8 cellular contexts compared by ENCODE assay signal in the genomic region with DNA sequence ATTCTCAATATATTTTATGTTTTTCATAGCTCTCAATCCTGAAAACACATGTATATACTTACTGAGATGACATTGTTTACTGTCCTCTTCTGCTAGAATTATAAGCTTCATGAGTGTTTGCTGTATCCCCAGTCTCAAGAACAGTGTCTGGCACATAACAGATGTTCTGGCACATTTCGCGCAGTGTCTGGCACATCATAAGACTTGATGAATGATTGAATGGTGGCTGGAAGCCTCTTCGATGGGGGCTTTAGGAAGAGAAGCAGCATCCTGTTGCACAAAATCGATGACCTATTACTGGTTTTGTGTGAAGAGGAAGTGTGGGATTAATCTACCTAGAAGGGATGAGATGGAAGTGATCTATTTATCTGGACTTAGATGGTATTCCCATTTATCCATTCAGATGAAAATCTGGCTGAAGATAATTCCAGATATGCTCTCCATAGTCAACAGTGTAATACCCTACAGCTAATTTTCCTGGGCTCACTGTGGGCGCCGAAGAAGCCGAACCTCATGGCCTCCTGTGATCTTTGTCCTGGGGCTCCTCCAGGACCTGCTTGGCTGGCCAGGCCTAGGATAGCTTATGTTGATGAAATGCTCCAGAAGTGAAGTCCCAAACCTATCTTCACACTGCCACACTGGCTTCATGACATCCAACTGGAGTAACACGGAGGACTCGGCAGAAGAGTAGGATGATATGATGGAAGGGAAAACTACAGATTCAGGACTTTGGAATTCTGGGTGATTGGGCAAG. TPM values are rescaled to one million over a fixed set of nuclear protein-coding genes. Genes with fewer than 3 reads are reported as not detected.
A peak's percentile ranks its signal among the peaks of the same experiment; 100 is the strongest.
DNase-seq lines count a peak whose midpoint lies in the region; ATAC-seq and TF ChIP-seq lines count a peak whose summit lies in the region.

No MANE protein-coding gene starts in this region.

- no peaks in the 10 kb centered on the region for H3K36me3 Mint-ChIP-seq in CD4-positive, CD25-positive, alpha-beta regulatory T cell
- H3K36me3 Mint-ChIP-seq in HFFc6 (ENCODE audit: low read depth) (no peaks in the 10 kb centered on the region), naive B cell (no peaks in the 10 kb centered on the region)
- peaks cover 2% of the 10 kb centered on the region for H3K36me3 Mint-ChIP-seq in activated naive CD8-positive, alpha-beta T cell treated with anti-CD3 and anti-CD28 coated beads for 36 hours

- peaks cover 17 to 42% (median 23%) of the 10 kb centered on the region in 4 donors for H3K4me1 Mint-ChIP-seq in CD4-positive, CD25-positive, alpha-beta regulatory T cell
- H3K4me1 Mint-ChIP-seq in HFFc6 (ENCODE audit: low read depth) (peaks cover 36% of the 10 kb centered on the region), naive B cell (peaks cover 29 to 43% (median 32%) of the 10 kb centered on the region in 3 donors)
- peaks cover 28% of the 10 kb centered on the region for H3K4me1 Mint-ChIP-seq in activated naive CD8-positive, alpha-beta T cell treated with anti-CD3 and anti-CD28 coated beads for 36 hours

- no peaks in the 10 kb centered on the region for H3K27me3 ChIP-seq in CD4-positive, CD25-positive, alpha-beta regulatory T cell (ENCODE audit: control insufficient read depth, insufficient read depth, low read length)
- no peaks in the 10 kb centered on the region for H3K27me3 ChIP-seq in foreskin keratinocyte

- peak overlapping the region; percentile 92 for H3K4me3 ChIP-seq in CD4-positive, CD25-positive, alpha-beta regulatory T cell (ENCODE audit: low read depth, low read length)

- H3K9me3 Mint-ChIP-seq in CD4-positive, CD25-positive, alpha-beta regulatory T cell = no peaks in the 10 kb centered on the region
- no peaks in the 10 kb centered on the region for H3K9me3 Mint-ChIP-seq in HFFc6
- H3K9me3 Mint-ChIP-seq in activated naive CD8-positive, alpha-beta T cell treated with anti-CD3 and anti-CD28 coated beads for 36 hours = no peaks in the 10 kb centered on the region
- no peaks in the 10 kb centered on the region for H3K9me3 Mint-ChIP-seq in naive B cell

- H3K9me3 ChIP-seq in CD4-positive, CD25-positive, alpha-beta regulatory T cell (ENCODE audit: control insufficient read depth in 2 of 2, low read length in 2 of 2) = no peaks in the 10 kb centered on the region

- H3K4me3 Mint-ChIP-seq in CD4-positive, CD25-positive, alpha-beta regulatory T cell = peak overlapping the region; percentile 53 to 88 (median 84)
- no peak overlapping the region for H3K4me3 Mint-ChIP-seq in HFFc6
- no peak overlapping the region for H3K4me3 Mint-ChIP-seq in activated naive CD8-positive, alpha-beta T cell treated with anti-CD3 and anti-CD28 coated beads for 36 hours
- peak overlapping the region in 5 of 8 donors; percentile 21 to 94 (median 81) for H3K4me3 Mint-ChIP-seq in naive B cell

- H3K27ac Mint-ChIP-seq in CD4-positive, CD25-positive, alpha-beta regulatory T cell = peak overlapping the region; percentile 94 to 99 (median 97)
- H3K27ac Mint-ChIP-seq in HFFc6 = peak overlapping the region; percentile 54
- peak overlapping the region; percentile 95 for H3K27ac Mint-ChIP-seq in activated naive CD8-positive, alpha-beta T cell treated with anti-CD3 and anti-CD28 coated beads for 36 hours
- peak overlapping the region in 1 of 6 donors; percentile 80 for H3K27ac Mint-ChIP-seq in naive B cell

- H3K27ac ChIP-seq in CD4-positive, CD25-positive, alpha-beta regulatory T cell (ENCODE audit: insufficient read depth, low read length, poor library complexity, severe bottlenecking) = peak overlapping the region; percentile 85
- no peak overlapping the region for H3K27ac ChIP-seq in foreskin keratinocyte

- ATAC-seq in CD4-positive, CD25-positive, alpha-beta regulatory T cell (ENCODE audit: low read depth in 2 of 2) = no peak
- no peak for ATAC-seq in naive B cell (ENCODE audit: low read depth in 2 of 2)
- no peak for ATAC-seq in HG03442 (IDR thresholded peaks at IDR 0.05; ENCODE audit: unreplicated experiment)
- ATAC-seq in foreskin keratinocyte = no peak
- no peak for ATAC-seq in HG03025 (IDR thresholded peaks at IDR 0.05; ENCODE audit: low FRiP score, unreplicated experiment)
- ATAC-seq in HG02973 (IDR thresholded peaks at IDR 0.05; ENCODE audit: unreplicated experiment) = no peak

- H3K36me3 ChIP-seq in CD4-positive, CD25-positive, alpha-beta regulatory T cell (ENCODE audit: control insufficient read depth, insufficient read depth, low read length) = no peaks in the 10 kb centered on the region

- peaks cover 2% of the 10 kb centered on the region for H3K27me3 Mint-ChIP-seq in CD4-positive, CD25-positive, alpha-beta regulatory T cell
- H3K27me3 Mint-ChIP-seq in HFFc6 (ENCODE audit: insufficient read depth) (no peaks in the 10 kb centered on the region; the same call in none of the 2 replicates), naive B cell (peaks cover 6 to 16% (median 12%) of the 10 kb centered on the region in 3 donors)
- H3K27me3 Mint-ChIP-seq in activated naive CD8-positive, alpha-beta T cell treated with anti-CD3 and anti-CD28 coated beads for 36 hours = peaks cover 4% of the 10 kb centered on the region

- DNase-seq in CD4-positive, CD25-positive, alpha-beta regulatory T cell = no peak
- DNase-seq in HFFc6 = no peak
- DNase-seq in activated naive CD8-positive, alpha-beta T cell treated with anti-CD3 and anti-CD28 coated beads for 36 hours = no peak
- DNase-seq in naive B cell = no peak
- DNase-seq in foreskin keratinocyte = no peak

- peaks cover 22% of the 10 kb centered on the region for H3K4me1 ChIP-seq in CD4-positive, CD25-positive, alpha-beta regulatory T cell (ENCODE audit: control insufficient read depth, insufficient read depth, low read length, poor library complexity, severe bottlenecking)
- H3K4me1 ChIP-seq in foreskin keratinocyte = no peaks in the 10 kb centered on the region

- TF ChIP-seq CTCF in HFFc6 (IDR thresholded peaks at IDR 0.05) (no peak), foreskin keratinocyte (conservative IDR thresholded peaks at IDR 0.05) (no peak)

RNA-seq across cellular contexts. Expression of a gene that starts 26.5 kb away (rescaled TPM):
- total RNA-seq in CD4-positive, CD25-positive, alpha-beta regulatory T cell = 1.9 TPM
- under 1 TPM in 1 of 4 donors, not detected in 3; 0.02 TPM for polyA plus RNA-seq in CD4-positive, CD25-positive, alpha-beta regulatory T cell
- total RNA-seq in HFFc6 (2021; fragmentation: NEBNext Ultra II Directional; extraction: Animal tissue kit (Norgen Biotek cat#: 25700)) = under 1 TPM; 0.31 to 0.60 (median 0.52) TPM
- under 1 TPM in 1 of 2 experiments, not detected in 1; 0.02 TPM for total RNA-seq in activated naive CD8-positive, alpha-beta T cell treated with anti-CD3 and anti-CD28 coated beads for 36 hours
- polyA plus RNA-seq in naive B cell (ENCODE audit: low read depth in 6 of 6) = not detected
- under 0.01 and 0.03 TPM in 2 replicates for total RNA-seq in foreskin keratinocyte
- 0.07 and 0.09 TPM in 2 replicates for polyA plus RNA-seq in foreskin keratinocyte

Comparison
In these comparisons a context has a peak if more than half of its experiments do, and no peak if none do; other contexts are left out.
1. H3K4me3 Mint-ChIP-seq: peak in CD4-positive, CD25-positive, alpha-beta regulatory T cell (4 of 4) and naive B cell (5 of 8); none in HFFc6 (single experiment) and activated naive CD8-positive, alpha-beta T cell treated with anti-CD3 and anti-CD28 coated beads for 36 hours (single experiment).